In genomic region chr12:93025145-93026103, GRCh38 we compare ENCODE assay signal across 9 cellular contexts.
DNase-seq lines count a peak whose midpoint lies in the region; ATAC-seq and TF ChIP-seq lines count a peak whose summit lies in the region.
"Had no signal": no experiment of that assay in that cellular context is flagged by ENCODE, and none has a peak within 500 bp of the region (broad histone marks: within the 10 kb centered on the region; RNA-seq: fewer than 3 reads in every experiment).

No MANE protein-coding gene starts in this region.

- H3K4me2 ChIP-seq in OCI-LY7 (ENCODE audit: low read length) = no peak overlapping the region

- H3K4me3 ChIP-seq in AG04449 (ENCODE audit: low read depth, low read length) = no peak overlapping the region
- H3K4me3 ChIP-seq in GM12875 (ENCODE audit: low read depth, low read length) = no peak overlapping the region
- no peak overlapping the region for H3K4me3 ChIP-seq in OCI-LY7 (ENCODE audit: low read depth, low read length, poor library complexity, severe bottlenecking)
- H3K4me3 ChIP-seq in fibroblast of mammary gland (ENCODE audit: control insufficient read depth, low read depth, low read length) = no peak overlapping the region
- H3K4me3 ChIP-seq in sigmoid colon = no peak overlapping the region
- H3K4me3 ChIP-seq: tibial nerve had no signal

- POLR2A ChIA-PET in AG04449 (lab: Yijun Ruan, JAX) (no interaction called here), OCI-LY7 (lab: Charles Lee) (interaction anchor here (1.8 kb wide), 1 partner anchor 10 kb away, joined by 4 read pairs; no protein-coding TSS in a partner anchor)

- no peaks in the 10 kb centered on the region for H3K27me3 ChIP-seq in sigmoid colon
- H3K27me3 ChIP-seq: tibial nerve had no signal

- peak; percentile 21 for DNase-seq in AG04449 (ENCODE audit: low read depth, low spot score)
- peak; percentile 40 for DNase-seq in OCI-LY7 (ENCODE audit: low spot score)
- peak; percentile 82 for DNase-seq in fibroblast of mammary gland (ENCODE audit: low read depth)
- no peak for DNase-seq in sigmoid colon
- DNase-seq in nucleus accumbens (lab: John Stamatoyannopoulos, UW) = no peak
- no peak for DNase-seq in cerebellum (ENCODE audit: low spot score)

- 40 to 77% methylated on average over 6 of the region's 6 CpGs for WGBS in sigmoid colon, 2 donors

- no peak overlapping the region for H2AFZ ChIP-seq in OCI-LY7 (ENCODE audit: low read length)

- H3K36me3 ChIP-seq in OCI-LY7 (ENCODE audit: insufficient read depth, low read length) = no peaks in the 10 kb centered on the region
- no peaks in the 10 kb centered on the region for H3K36me3 ChIP-seq in sigmoid colon
- H3K36me3 ChIP-seq: tibial nerve had no signal

- peak; percentile 50 for ATAC-seq in HG03520 (IDR thresholded peaks at IDR 0.05; ENCODE audit: unreplicated experiment)

- H3K9me2 ChIP-seq in OCI-LY7 (ENCODE audit: insufficient read depth, low read length) = no peaks in the 10 kb centered on the region

- no TSS peak for BruUV-seq in OCI-LY7 (replicated peaks; lab: Mats Ljungman, UMichigan)

- TF ChIP-seq POLR2A in sigmoid colon (IDR thresholded peaks at IDR 0.05) = no peak

- H3K27ac ChIP-seq in OCI-LY7 (ENCODE audit: low read depth, low read length, poor library complexity, severe bottlenecking) = no peak overlapping the region
- H3K27ac ChIP-seq in sigmoid colon = no peak overlapping the region
- H3K27ac ChIP-seq: tibial nerve had no signal

- no peaks in the 10 kb centered on the region for H3K4me1 ChIP-seq in OCI-LY7 (ENCODE audit: insufficient read depth, low read length, poor library complexity, severe bottlenecking)
- no peaks in the 10 kb centered on the region for H3K4me1 ChIP-seq in sigmoid colon
- H3K4me1 ChIP-seq: tibial nerve had no signal

- no peaks in the 10 kb centered on the region for H3K79me2 ChIP-seq in OCI-LY7 (ENCODE audit: insufficient read depth, low read depth, low read length)

- peak; percentile 58 for TF ChIP-seq CTCF in AG04449 (IDR thresholded peaks at IDR 0.05; ENCODE audit: insufficient read depth, low read length, missing control alignments)
- TF ChIP-seq CTCF in GM12875 (IDR thresholded peaks at IDR 0.05; ENCODE audit: borderline replicate concordance, insufficient read depth, low read depth, low read length) = peak; percentile 47; the same call in 1 of the 2 replicates
- TF ChIP-seq CTCF in OCI-LY7 (conservative IDR thresholded peaks at IDR 0.05; ENCODE audit: low read length) = peak; percentile 71
- TF ChIP-seq CTCF in fibroblast of mammary gland (conservative IDR thresholded peaks at IDR 0.05; ENCODE audit: control insufficient read depth, insufficient read depth, low read depth, low read length) = peak; percentile 82
- peak in 3 of 4 experiments; percentile 45 to 51 (median 46) for TF ChIP-seq CTCF in sigmoid colon (IDR thresholded peaks at IDR 0.05)

- no peaks in the 10 kb centered on the region for H4K20me1 ChIP-seq in OCI-LY7 (ENCODE audit: insufficient read depth, low read length)

- CTCF ChIA-PET in AG04449 (lab: Yijun Ruan, JAX) = interaction anchor here (1.0 to 2.7 kb wide), 12 partner anchors 8 to 395 kb away, joined by 3 to 14 read pairs (median 4); no protein-coding TSS in a partner anchor
- CTCF ChIA-PET in OCI-LY7 (lab: Charles Lee; ENCODE audit: unreplicated experiment) = no interaction called here

- no peak for TF ChIP-seq EP300 in sigmoid colon (IDR thresholded peaks at IDR 0.05)

- H3K9me3 ChIP-seq in OCI-LY7 (ENCODE audit: low read length) (no peaks in the 10 kb centered on the region), sigmoid colon (no peaks in the 10 kb centered on the region)
- H3K9me3 ChIP-seq: tibial nerve had no signal

- intact Hi-C loops in OCI-LY7 (cut with micrococcal nuclease; ENCODE audit: unreplicated experiment) = no loop called here
- intact Hi-C loops in sigmoid colon (cut with DNase I) = loop anchor here (5.0 kb wide), 1 partner anchor 372 kb away; no protein-coding TSS in a partner anchor

Comparison
In these comparisons a context has a peak if more than half of its experiments do, and no peak if none do; other contexts are left out.
1. DNase-seq: peak in AG04449 (single experiment), OCI-LY7 (single experiment) and fibroblast of mammary gland (single experiment); none in sigmoid colon (single experiment), nucleus accumbens (0 of 56) and cerebellum (single experiment).
2. Peak in every context shown above with its lines, with median percentiles within 50 percentile points of each other: CTCF ChIP-seq.